ENCODE assay signal across 1 cellular context in the genomic region with DNA sequence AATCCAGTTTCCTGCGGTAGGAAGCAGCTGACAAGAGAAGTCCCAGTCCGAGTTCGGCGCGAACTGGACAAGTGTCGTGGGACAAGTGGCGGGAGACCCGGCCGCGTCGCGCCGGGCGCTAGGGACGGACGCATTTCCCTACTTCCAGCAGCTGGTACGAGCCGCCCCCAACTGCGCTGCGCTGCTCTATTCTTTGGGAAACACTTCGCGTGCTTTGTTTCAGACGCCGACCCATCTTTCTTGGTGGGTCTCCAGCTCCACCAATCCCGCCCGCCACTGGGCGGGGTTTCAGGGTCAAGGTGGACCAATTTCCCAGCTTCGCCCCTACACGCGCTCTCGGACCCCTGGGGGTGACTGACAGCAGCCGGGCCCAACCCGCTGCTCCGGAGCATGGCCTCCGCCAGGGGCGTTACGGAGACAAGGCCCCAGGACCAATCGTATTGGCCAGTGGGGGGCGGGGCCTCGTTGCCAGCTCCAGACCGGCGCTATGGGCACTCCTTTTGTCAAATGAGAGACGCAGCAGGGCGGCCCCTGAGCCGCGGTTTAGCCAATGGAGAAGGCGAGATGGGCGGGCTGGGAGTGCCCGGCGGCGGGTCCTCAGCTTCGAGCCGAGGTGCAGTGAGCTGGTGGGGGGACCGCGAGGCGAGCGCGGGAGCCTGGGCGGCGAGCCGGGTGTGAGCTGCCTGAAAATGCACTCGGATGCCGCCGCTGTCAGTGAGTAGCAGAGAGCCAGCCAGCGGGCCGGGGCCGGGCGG.
TF ChIP-seq lines count a peak whose summit lies in the region.

A gene (plus strand): TSS at position 600 of the 755 bp plus-strand sequence. CDS start 90 bp downstream, at position 690.

TF ChIP-seq in HepG2, 621 proteins besides CTCF, POLR2A, EP300 and RAD21 (continued from another document):
- TF ChIP-seq, protein P1, sequence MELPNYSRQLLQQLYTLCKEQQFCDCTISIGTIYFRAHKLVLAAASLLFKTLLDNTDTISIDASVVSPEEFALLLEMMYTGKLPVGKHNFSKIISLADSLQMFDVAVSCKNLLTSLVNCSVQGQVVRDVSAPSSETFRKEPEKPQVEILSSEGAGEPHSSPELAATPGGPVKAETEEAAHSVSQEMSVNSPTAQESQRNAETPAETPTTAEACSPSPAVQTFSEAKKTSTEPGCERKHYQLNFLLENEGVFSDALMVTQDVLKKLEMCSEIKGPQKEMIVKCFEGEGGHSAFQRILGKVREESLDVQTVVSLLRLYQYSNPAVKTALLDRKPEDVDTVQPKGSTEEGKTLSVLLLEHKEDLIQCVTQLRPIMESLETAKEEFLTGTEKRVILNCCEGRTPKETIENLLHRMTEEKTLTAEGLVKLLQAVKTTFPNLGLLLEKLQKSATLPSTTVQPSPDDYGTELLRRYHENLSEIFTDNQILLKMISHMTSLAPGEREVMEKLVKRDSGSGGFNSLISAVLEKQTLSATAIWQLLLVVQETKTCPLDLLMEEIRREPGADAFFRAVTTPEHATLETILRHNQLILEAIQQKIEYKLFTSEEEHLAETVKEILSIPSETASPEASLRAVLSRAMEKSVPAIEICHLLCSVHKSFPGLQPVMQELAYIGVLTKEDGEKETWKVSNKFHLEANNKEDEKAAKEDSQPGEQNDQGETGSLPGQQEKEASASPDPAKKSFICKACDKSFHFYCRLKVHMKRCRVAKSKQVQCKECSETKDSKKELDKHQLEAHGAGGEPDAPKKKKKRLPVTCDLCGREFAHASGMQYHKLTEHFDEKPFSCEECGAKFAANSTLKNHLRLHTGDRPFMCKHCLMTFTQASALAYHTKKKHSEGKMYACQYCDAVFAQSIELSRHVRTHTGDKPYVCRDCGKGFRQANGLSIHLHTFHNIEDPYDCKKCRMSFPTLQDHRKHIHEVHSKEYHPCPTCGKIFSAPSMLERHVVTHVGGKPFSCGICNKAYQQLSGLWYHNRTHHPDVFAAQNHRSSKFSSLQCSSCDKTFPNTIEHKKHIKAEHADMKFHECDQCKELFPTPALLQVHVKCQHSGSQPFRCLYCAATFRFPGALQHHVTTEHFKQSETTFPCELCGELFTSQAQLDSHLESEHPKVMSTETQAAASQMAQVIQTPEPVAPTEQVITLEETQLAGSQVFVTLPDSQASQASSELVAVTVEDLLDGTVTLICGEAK (IDR thresholded peaks at IDR 0.05) = no peak
- TF ChIP-seq, protein P1 (CRISPR knock-in tag; IDR thresholded peaks at IDR 0.05) = peak; percentile 16; the same call in 1 of the 2 replicates
- TF ChIP-seq HOXA5 (CRISPR knock-in tag; IDR thresholded peaks at IDR 0.05) (no peak), ZNF136 (CRISPR knock-in tag; IDR thresholded peaks at IDR 0.05; ENCODE audit: low read depth) (no peak), HNF4A (CRISPR knock-in tag; IDR thresholded peaks at IDR 0.05) (no peak), SAP130 (CRISPR knock-in tag; IDR thresholded peaks at IDR 0.05; ENCODE audit: low read depth) (peak; percentile 84), TOPORS (CRISPR knock-in tag; IDR thresholded peaks at IDR 0.05) (0 out of 2 replicates have a peak, but pooled peaks have one; percentile 37), MLLT10 (CRISPR knock-in tag; IDR thresholded peaks at IDR 0.05) (no peak), ZNF350 (CRISPR knock-in tag; IDR thresholded peaks at IDR 0.05; ENCODE audit: borderline replicate concordance, low read depth) (peak; percentile 69), SYNCRIP (IDR thresholded peaks at IDR 0.05; ENCODE audit: insufficient read depth, low read depth, low read length) (no peak), GABPA (IDR thresholded peaks at IDR 0.05; ENCODE audit: low read depth, low read length) (no peak), GABPA (CRISPR knock-in tag; IDR thresholded peaks at IDR 0.05; ENCODE audit: low read depth) (peak; percentile 50; the same call in 1 of the 2 replicates), MBNL3 (CRISPR knock-in tag; conservative IDR thresholded peaks at IDR 0.05) (no peak), ZC3H4 (CRISPR knock-in tag; IDR thresholded peaks at IDR 0.05; ENCODE audit: borderline replicate concordance) (no peak), PHF21A (CRISPR knock-in tag; IDR thresholded peaks at IDR 0.05) (peak; percentile 84), PPARG (CRISPR knock-in tag; conservative IDR thresholded peaks at IDR 0.05) (no peak), NFE2L1 (CRISPR knock-in tag; IDR thresholded peaks at IDR 0.05; ENCODE audit: borderline replicate concordance) (no peak), HOXA7 (CRISPR knock-in tag; IDR thresholded peaks at IDR 0.05) (no peak)
- TF ChIP-seq, protein P2, sequence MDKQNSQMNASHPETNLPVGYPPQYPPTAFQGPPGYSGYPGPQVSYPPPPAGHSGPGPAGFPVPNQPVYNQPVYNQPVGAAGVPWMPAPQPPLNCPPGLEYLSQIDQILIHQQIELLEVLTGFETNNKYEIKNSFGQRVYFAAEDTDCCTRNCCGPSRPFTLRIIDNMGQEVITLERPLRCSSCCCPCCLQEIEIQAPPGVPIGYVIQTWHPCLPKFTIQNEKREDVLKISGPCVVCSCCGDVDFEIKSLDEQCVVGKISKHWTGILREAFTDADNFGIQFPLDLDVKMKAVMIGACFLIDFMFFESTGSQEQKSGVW (CRISPR knock-in tag; IDR thresholded peaks at IDR 0.05; ENCODE audit: borderline replicate concordance) = no peak
- TF ChIP-seq, protein P3, sequence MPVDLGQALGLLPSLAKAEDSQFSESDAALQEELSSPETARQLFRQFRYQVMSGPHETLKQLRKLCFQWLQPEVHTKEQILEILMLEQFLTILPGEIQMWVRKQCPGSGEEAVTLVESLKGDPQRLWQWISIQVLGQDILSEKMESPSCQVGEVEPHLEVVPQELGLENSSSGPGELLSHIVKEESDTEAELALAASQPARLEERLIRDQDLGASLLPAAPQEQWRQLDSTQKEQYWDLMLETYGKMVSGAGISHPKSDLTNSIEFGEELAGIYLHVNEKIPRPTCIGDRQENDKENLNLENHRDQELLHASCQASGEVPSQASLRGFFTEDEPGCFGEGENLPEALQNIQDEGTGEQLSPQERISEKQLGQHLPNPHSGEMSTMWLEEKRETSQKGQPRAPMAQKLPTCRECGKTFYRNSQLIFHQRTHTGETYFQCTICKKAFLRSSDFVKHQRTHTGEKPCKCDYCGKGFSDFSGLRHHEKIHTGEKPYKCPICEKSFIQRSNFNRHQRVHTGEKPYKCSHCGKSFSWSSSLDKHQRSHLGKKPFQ (CRISPR knock-in tag; IDR thresholded peaks at IDR 0.05; ENCODE audit: insufficient replicate concordance) = no peak
